In genomic region chr16:85364323-85365040, GRCh38 we compare ENCODE assay signal across 1 cellular context.
TF ChIP-seq lines count a peak whose summit lies in the region.

No MANE protein-coding gene starts in this region.

TF ChIP-seq in WTC11, 78 proteins besides CTCF, POLR2A, EP300 and RAD21 (continued from another document):
- TF ChIP-seq AFF4 (CRISPR knock-in tag; IDR thresholded peaks at IDR 0.05; ENCODE audit: borderline replicate concordance) (no peak), ERG (CRISPR knock-in tag; IDR thresholded peaks at IDR 0.05) (no peak), ELF4 (CRISPR knock-in tag; IDR thresholded peaks at IDR 0.05; ENCODE audit: low read depth) (no peak)
TF ChIP-seq in WTC11: peak in this region for 0.
